12 cellular contexts compared by ENCODE assay signal in genomic region chr3:196648856-196649255, GRCh38. TPM values are rescaled to one million over a fixed set of nuclear protein-coding genes. Genes with fewer than 3 reads are reported as not detected.
A peak's percentile ranks its signal among the peaks of the same experiment; 100 is the strongest.
DNase-seq lines count a peak whose midpoint lies in the region; ATAC-seq and TF ChIP-seq lines count a peak whose summit lies in the region.
"Had no signal": no experiment of that assay in that cellular context is flagged by ENCODE, and none has a peak within 500 bp of the region (broad histone marks: within the 10 kb centered on the region; RNA-seq: fewer than 3 reads in every experiment).

No MANE protein-coding gene starts in this region.

- DNase-seq in activated T-cell treated with anti-CD3 and anti-CD28 coated beads, Interleukin-2, amount 50 U/mL, for 24 hours: no peak
- DNase-seq in activated T-cell treated with anti-CD3 and anti-CD28 coated beads for 4 hours: no peak
- peak; percentile 85 for DNase-seq in MG63
- peak; percentile 8 for DNase-seq in fibroblast of pulmonary artery (ENCODE audit: low read depth)
- no peak for DNase-seq in ACHN
- no peak for DNase-seq in dermis blood vessel endothelial cell
- DNase-seq in left ventricle myocardium inferior: no peak
- DNase-seq: esophagus squamous epithelium, NCI-H2171 treated with DMSO at 0.1 percent for 48 hours, nucleus accumbens, SJCRH30 had no signal

- H3K27ac Mint-ChIP-seq in activated T-cell treated with anti-CD3 and anti-CD28 coated beads, Interleukin-2, amount 50 U/mL, for 24 hours: peak overlapping the region; percentile 59
- peak overlapping the region; percentile 44 for H3K27ac Mint-ChIP-seq in stimulated activated memory B cell treated with anti-CD40 and anti-IgM and Interleukin-4, amounts not matched to agents 10 μg/mL and 1 μg/mL and 100 μg/mL, for 72 hours

- H3K27me3 ChIP-seq in MG63 (no peaks in the 10 kb centered on the region), left ventricle myocardium inferior (ENCODE audit: low read depth) (no peaks in the 10 kb centered on the region)
- H3K27me3 ChIP-seq: esophagus squamous epithelium, SJCRH30 had no signal

- no peaks in the 10 kb centered on the region for H3K9me3 Mint-ChIP-seq in activated T-cell treated with anti-CD3 and anti-CD28 coated beads, Interleukin-2, amount 50 U/mL, for 24 hours
- H3K9me3 Mint-ChIP-seq in stimulated activated memory B cell treated with anti-CD40 and anti-IgM and Interleukin-4, amounts not matched to agents 10 μg/mL and 1 μg/mL and 100 μg/mL, for 72 hours: no peaks in the 10 kb centered on the region

- peaks cover 74% of the 10 kb centered on the region for H3K36me3 Mint-ChIP-seq in activated T-cell treated with anti-CD3 and anti-CD28 coated beads, Interleukin-2, amount 50 U/mL, for 24 hours (ENCODE audit: low read depth)
- H3K36me3 Mint-ChIP-seq in stimulated activated memory B cell treated with anti-CD40 and anti-IgM and Interleukin-4, amounts not matched to agents 10 μg/mL and 1 μg/mL and 100 μg/mL, for 72 hours: peaks cover 61% of the 10 kb centered on the region

- no peak for ATAC-seq in stimulated activated memory B cell treated with anti-CD40 and anti-IgM and Interleukin-4, amounts not matched to agents 10 μg/mL and 1 μg/mL and 100 μg/mL, for 72 hours

- H3K27me3 Mint-ChIP-seq in activated T-cell treated with anti-CD3 and anti-CD28 coated beads, Interleukin-2, amount 50 U/mL, for 24 hours: no peaks in the 10 kb centered on the region
- H3K27me3 Mint-ChIP-seq in stimulated activated memory B cell treated with anti-CD40 and anti-IgM and Interleukin-4, amounts not matched to agents 10 μg/mL and 1 μg/mL and 100 μg/mL, for 72 hours: no peaks in the 10 kb centered on the region

- H3K4me1 Mint-ChIP-seq in activated T-cell treated with anti-CD3 and anti-CD28 coated beads, Interleukin-2, amount 50 U/mL, for 24 hours (ENCODE audit: low read depth): peaks cover 64% of the 10 kb centered on the region
- peaks cover 81% of the 10 kb centered on the region for H3K4me1 Mint-ChIP-seq in stimulated activated memory B cell treated with anti-CD40 and anti-IgM and Interleukin-4, amounts not matched to agents 10 μg/mL and 1 μg/mL and 100 μg/mL, for 72 hours

- intact Hi-C loops in left ventricle myocardium inferior (cut with micrococcal nuclease): no loop called here

- TF ChIP-seq CTCF in fibroblast of pulmonary artery (IDR thresholded peaks at IDR 0.05; ENCODE audit: low read length, missing control alignments): no peak
- no peak for TF ChIP-seq CTCF in left ventricle myocardium inferior (IDR thresholded peaks at IDR 0.05; ENCODE audit: borderline replicate concordance)

- H3K4me3 Mint-ChIP-seq in activated T-cell treated with anti-CD3 and anti-CD28 coated beads, Interleukin-2, amount 50 U/mL, for 24 hours: no peak overlapping the region
- no peak overlapping the region for H3K4me3 Mint-ChIP-seq in stimulated activated memory B cell treated with anti-CD40 and anti-IgM and Interleukin-4, amounts not matched to agents 10 μg/mL and 1 μg/mL and 100 μg/mL, for 72 hours

- H3K36me3 ChIP-seq in MG63 (no peaks in the 10 kb centered on the region), left ventricle myocardium inferior (no peaks in the 10 kb centered on the region)
- H3K36me3 ChIP-seq: esophagus squamous epithelium, SJCRH30 had no signal

- H3K4me3 ChIP-seq in MG63 (no peak overlapping the region), fibroblast of pulmonary artery (replicated peaks; ENCODE audit: low read depth, low read length) (no peak overlapping the region), left ventricle myocardium inferior (no peak overlapping the region)
- H3K4me3 ChIP-seq: esophagus squamous epithelium, SJCRH30 had no signal

- in situ Hi-C loops in ACHN (cut with HindIII; ENCODE audit: low pct_ligation_motif_present, low pct_unique_long_range_greater_than_20kb, low sequenced_read_pairs): no loop called here

- H3K9me3 ChIP-seq in MG63: no peaks in the 10 kb centered on the region
- H3K9me3 ChIP-seq in left ventricle myocardium inferior (replicated peaks): no peaks in the 10 kb centered on the region
- H3K9me3 ChIP-seq: esophagus squamous epithelium, SJCRH30 had no signal

- no peak overlapping the region for H3K27ac ChIP-seq in left ventricle myocardium inferior (replicated peaks)
- H3K27ac ChIP-seq: esophagus squamous epithelium, SJCRH30 had no signal

- peaks cover 36% of the 10 kb centered on the region for H3K4me1 ChIP-seq in left ventricle myocardium inferior

RNA-seq across cellular contexts. Expression of gene NRROS, which starts 9.4 kb away (rescaled TPM):
- total RNA-seq in MG63 (2014; rRNA removed; shearing (Covaris generic); ENCODE audit: low replicate concordance): not detected in 2 replicates
- 13.4 and 16.8 TPM in 2 replicates for total RNA-seq in dermis blood vessel endothelial cell
- total RNA-seq in left ventricle myocardium inferior: 2.4 TPM
- total RNA-seq: SJCRH30 had no signal

Comparison
In these comparisons a context has a peak if more than half of its experiments do, and no peak if none do; other contexts are left out.
1. DNase-seq: peak in MG63 (single experiment) and fibroblast of pulmonary artery (single experiment); none in activated T-cell treated with anti-CD3 and anti-CD28 coated beads, Interleukin-2, amount 50 U/mL, for 24 hours (single experiment), activated T-cell treated with anti-CD3 and anti-CD28 coated beads for 4 hours (single experiment), ACHN (single experiment), dermis blood vessel endothelial cell (single experiment) and left ventricle myocardium inferior (single experiment).